Comparison of ENCODE assay signal across 17 cellular contexts in the genomic region with DNA sequence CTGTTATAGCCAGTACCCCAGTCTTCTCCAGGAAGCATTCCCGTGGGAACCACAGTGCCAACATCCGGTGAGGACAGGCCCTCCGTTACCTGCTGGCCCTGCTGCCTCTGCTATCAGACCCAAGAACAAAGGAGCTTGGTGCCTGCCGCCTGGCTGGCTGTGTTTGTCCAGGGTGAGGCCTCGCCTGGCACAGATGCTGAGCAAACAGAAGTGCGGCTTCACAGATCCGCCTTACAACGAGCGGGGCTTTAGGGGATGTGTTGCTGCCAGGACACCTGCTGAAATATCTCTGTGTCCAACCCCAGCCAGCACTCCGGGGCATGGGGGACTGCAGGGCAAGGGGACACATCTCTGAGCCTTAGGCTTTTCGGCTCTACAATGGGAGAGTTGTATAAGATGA. TPM values are rescaled to one million over a fixed set of nuclear protein-coding genes. Genes with fewer than 3 reads are reported as not detected.
DNase-seq lines count a peak whose midpoint lies in the region; ATAC-seq and TF ChIP-seq lines count a peak whose summit lies in the region.
"Had no signal": no experiment of that assay in that cellular context is flagged by ENCODE, and none has a peak within 500 bp of the region (broad histone marks: within the 10 kb centered on the region; RNA-seq: fewer than 3 reads in every experiment).

No MANE protein-coding gene starts in this region.

- H3K9me3 ChIP-seq in lower lobe of right lung: no peaks in the 10 kb centered on the region
- no peaks in the 10 kb centered on the region for H3K9me3 ChIP-seq in sigmoid colon

- H3K36me3 ChIP-seq in lower lobe of right lung (no peaks in the 10 kb centered on the region), sigmoid colon (no peaks in the 10 kb centered on the region)
- H3K36me3 ChIP-seq: cardiac muscle cell had no signal

- intact Hi-C loops in lower lobe of right lung (cut with DNase I): no loop called here
- intact Hi-C loops in sigmoid colon (cut with DNase I): no loop called here

- no peak for TF ChIP-seq EP300 in sigmoid colon (IDR thresholded peaks at IDR 0.05)

- peaks cover 25% of the 10 kb centered on the region for H3K4me1 ChIP-seq in lower lobe of right lung
- peaks cover 0 to 34% (median 18%) of the 10 kb centered on the region in 4 donors for H3K4me1 ChIP-seq in sigmoid colon

- no peak for TF ChIP-seq POLR2A in sigmoid colon (IDR thresholded peaks at IDR 0.05)

- H3K27me3 ChIP-seq in lower lobe of right lung (ENCODE audit: low read depth): peaks cover 5% of the 10 kb centered on the region
- H3K27me3 ChIP-seq in sigmoid colon: no peaks in the 10 kb centered on the region
- H3K27me3 ChIP-seq: cardiac muscle cell had no signal

- DNase-seq in NCI-H1105 (lab: John Stamatoyannopoulos, UW): peak; percentile 21
- DNase-seq in NCI-H774 (lab: John Stamatoyannopoulos, UW): peak; percentile 93
- peak; percentile 72 for DNase-seq in lower lobe of right lung
- DNase-seq in NK-92 treated with Interleukin-12 subunit alpha and Interleukin-12 subunit beta, amount 100 ng/mL, for 24 hours (lab: John Stamatoyannopoulos, UW): no peak
- no peak for DNase-seq in sigmoid colon
- DNase-seq in amniotic stem cell (lab: John Stamatoyannopoulos, UW): no peak
- no peak for DNase-seq in activated naive CD4-positive, alpha-beta T cell treated with anti-CD3 and anti-CD28 coated beads, Interleukin-2, amount 50 U/mL, for 16 hours
- DNase-seq: activated B cell treated with CpG ODN at 0.5 μM for 24 hours; foreskin melanocyte; H7; NCI-H1694; stimulated activated naive CD4-positive, alpha-beta T cell; SW 1271 had no signal

- 17 to 72% methylated on average over 11 of the region's 11 CpGs for WGBS in sigmoid colon, 2 donors

- ATAC-seq in lower lobe of right lung: peak in 1 of 2 donors; percentile 12
- ATAC-seq: K562 had no signal

- TF ChIP-seq CTCF in 22Rv1 (IDR thresholded peaks at IDR 0.05): no peak
- TF ChIP-seq CTCF in lower lobe of right lung (IDR thresholded peaks at IDR 0.05): no peak
- no peak for TF ChIP-seq CTCF in sigmoid colon (IDR thresholded peaks at IDR 0.05)

- peak overlapping the region; percentile 95 for H3K27ac ChIP-seq in 22Rv1
- H3K27ac ChIP-seq in lower lobe of right lung: no peak overlapping the region
- H3K27ac ChIP-seq in sigmoid colon: no peak overlapping the region
- H3K27ac ChIP-seq: cardiac muscle cell had no signal

- H3K4me3 ChIP-seq in lower lobe of right lung: no peak overlapping the region
- no peak overlapping the region for H3K4me3 ChIP-seq in sigmoid colon
- H3K4me3 ChIP-seq: cardiac muscle cell, K562 had no signal

RNA-seq across cellular contexts. Expression of gene EPHB3, which starts 2.2 kb away (rescaled TPM):
- 4.9 TPM for total RNA-seq in lower lobe of right lung
- 1 to 10 TPM; 1.8 to 2.8 (median 2.2) TPM for total RNA-seq in sigmoid colon
- 10 to 100 TPM in 1 of 3 donors, 1 to 10 TPM in 2; 1.6 to 20.2 (median 1.8) TPM for polyA plus RNA-seq in sigmoid colon
- total RNA-seq: K562, OCI-LY7 had no signal
- polyA plus RNA-seq: K562 had no signal

Comparison
In these comparisons a context has a peak if more than half of its experiments do, and no peak if none do; other contexts are left out.
1. DNase-seq: peak in NCI-H1105 (single experiment), NCI-H774 (single experiment) and lower lobe of right lung (single experiment); none in NK-92 treated with Interleukin-12 subunit alpha and Interleukin-12 subunit beta, amount 100 ng/mL, for 24 hours (single experiment), sigmoid colon (single experiment), amniotic stem cell (single experiment) and activated naive CD4-positive, alpha-beta T cell treated with anti-CD3 and anti-CD28 coated beads, Interleukin-2, amount 50 U/mL, for 16 hours (single experiment).